In the genomic region with DNA sequence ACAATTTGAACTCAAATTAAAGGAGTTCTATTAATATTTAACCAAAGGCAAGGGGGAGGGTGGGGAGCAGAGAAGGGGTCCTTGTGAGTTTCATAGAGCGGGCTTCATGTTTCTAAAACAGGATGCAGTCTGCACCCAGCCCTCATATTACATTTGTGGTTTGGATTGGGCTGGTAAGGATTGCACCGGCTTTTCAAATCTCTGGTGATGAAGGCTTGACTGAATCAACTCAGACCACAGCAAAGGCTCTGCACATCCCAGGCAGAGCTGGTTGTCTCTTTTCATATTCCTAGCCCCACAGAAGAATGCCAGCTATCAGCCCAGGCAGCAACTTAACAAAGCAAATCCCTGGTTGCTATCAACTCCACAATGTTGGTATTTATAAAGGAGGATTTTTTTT, we compare ENCODE assay signal across 22 cellular contexts.
DNase-seq lines count a peak whose midpoint lies in the region; ATAC-seq, FAIRE-seq and TF ChIP-seq lines count a peak whose summit lies in the region.
"Had no signal": no experiment of that assay in that cellular context is flagged by ENCODE, and none has a peak within 500 bp of the region (broad histone marks: within the 10 kb centered on the region; RNA-seq: fewer than 3 reads in every experiment).

No MANE protein-coding gene starts in this region.

- H3K27me3 ChIP-seq in CD4-positive, CD25-positive, alpha-beta regulatory T cell (ENCODE audit: control insufficient read depth, insufficient read depth, low read length) = no peaks in the 10 kb centered on the region
- H3K27me3 ChIP-seq in CD8-positive, alpha-beta T cell (ENCODE audit: insufficient read depth, low read length) = no peaks in the 10 kb centered on the region
- H3K27me3 ChIP-seq: upper lobe of left lung had no signal

- no peaks in the 10 kb centered on the region for H3K9me3 ChIP-seq in CD4-positive, CD25-positive, alpha-beta regulatory T cell (ENCODE audit: control insufficient read depth in 2 of 2, low read length in 2 of 2)
- no peaks in the 10 kb centered on the region for H3K9me3 ChIP-seq in CD8-positive, alpha-beta T cell (ENCODE audit: low read length)
- H3K9me3 ChIP-seq in kidney (ENCODE audit: control insufficient read depth in 1 of 2, low read length in 2 of 2) = no peaks in the 10 kb centered on the region
- H3K9me3 ChIP-seq: lower lobe of right lung, upper lobe of left lung had no signal

- TF ChIP-seq CTCF in CD8-positive, alpha-beta T cell (IDR thresholded peaks at IDR 0.05) = no peak
- TF ChIP-seq CTCF in kidney (IDR thresholded peaks at IDR 0.05; ENCODE audit: borderline replicate concordance, extremely low read depth, insufficient read depth) = no peak

- ATAC-seq in CD4-positive, CD25-positive, alpha-beta regulatory T cell (ENCODE audit: low read depth in 2 of 2) = peak; percentile 77 to 91
- peak; percentile 78 for ATAC-seq in CD8-positive, alpha-beta T cell
- peak; percentile 82 for ATAC-seq in central memory CD8-positive, alpha-beta T cell (replicated peaks; ENCODE audit: extremely low read depth, poor library complexity, severe bottlenecking)
- ATAC-seq in HG03025 (IDR thresholded peaks at IDR 0.05; ENCODE audit: low FRiP score, unreplicated experiment) = no peak
- ATAC-seq: lower lobe of right lung, right cardiac atrium had no signal

- H3K4me1 Mint-ChIP-seq in CD4-positive, CD25-positive, alpha-beta regulatory T cell = peaks cover 10 to 69% (median 45%) of the 10 kb centered on the region in 4 donors
- H3K4me1 Mint-ChIP-seq in CD8-positive, alpha-beta T cell (ENCODE audit: low read depth) = peaks cover 70% of the 10 kb centered on the region
- peaks cover 54% of the 10 kb centered on the region for H3K4me1 Mint-ChIP-seq in activated CD4-positive, alpha-beta T cell treated with anti-CD3 and anti-CD28 coated beads, Interleukin-2, amount 10 ng/mL, durations not matched to agents 7 days and 5 days
- H3K4me1 Mint-ChIP-seq in central memory CD8-positive, alpha-beta T cell = peaks cover 37% of the 10 kb centered on the region
- H3K4me1 Mint-ChIP-seq in activated T-helper 1 cell treated with anti-CD3 and anti-CD28 coated beads, Interleukin-12 subunit alpha, Interleukin-12 subunit beta, Interleukin-2, Interleukin-4 antibody, amounts not matched to agents 30 ng/mL and 10 ng/mL and 1 ng/mL, durations not matched to agents 14 hours and 24 hours and 36 hours (ENCODE audit: low read depth) = peaks cover 25% of the 10 kb centered on the region

- H3K27me3 Mint-ChIP-seq in CD4-positive, CD25-positive, alpha-beta regulatory T cell = no peaks in the 10 kb centered on the region
- H3K27me3 Mint-ChIP-seq in CD8-positive, alpha-beta T cell (ENCODE audit: low read depth) = no peaks in the 10 kb centered on the region
- no peaks in the 10 kb centered on the region for H3K27me3 Mint-ChIP-seq in activated CD4-positive, alpha-beta T cell treated with anti-CD3 and anti-CD28 coated beads, Interleukin-2, amount 10 ng/mL, durations not matched to agents 7 days and 5 days
- no peaks in the 10 kb centered on the region for H3K27me3 Mint-ChIP-seq in central memory CD8-positive, alpha-beta T cell
- no peaks in the 10 kb centered on the region for H3K27me3 Mint-ChIP-seq in activated T-helper 1 cell treated with anti-CD3 and anti-CD28 coated beads, Interleukin-12 subunit alpha, Interleukin-12 subunit beta, Interleukin-2, Interleukin-4 antibody, amounts not matched to agents 30 ng/mL and 10 ng/mL and 1 ng/mL, durations not matched to agents 14 hours and 24 hours and 36 hours (ENCODE audit: insufficient read depth)

- DNase-seq in CD4-positive, CD25-positive, alpha-beta regulatory T cell = peak in 1 of 3 donors; percentile 73
- peak in 6 of 7 experiments; percentile 9 to 40 (median 16) for DNase-seq in CD8-positive, alpha-beta T cell
- DNase-seq in activated CD4-positive, alpha-beta T cell treated with anti-CD3 and anti-CD28 coated beads, Interleukin-2, amount 10 ng/mL, durations not matched to agents 7 days and 5 days = peak; percentile 57
- peak in 1 of 2 donors; percentile 15 for DNase-seq in central memory CD8-positive, alpha-beta T cell (ENCODE audit: low spot score in 2 of 2)
- DNase-seq in cerebellum (ENCODE audit: low spot score) (no peak), kidney (no peak)
- DNase-seq in activated T-helper 1 cell treated with anti-CD3 and anti-CD28 coated beads, Interleukin-12 subunit alpha, Interleukin-12 subunit beta, Interleukin-2, Interleukin-4 antibody, amounts not matched to agents 30 ng/mL and 10 ng/mL and 1 ng/mL, durations not matched to agents 14 hours and 24 hours and 36 hours (ENCODE audit: low spot score) = no peak
- DNase-seq: activated gamma-delta T cell treated with Interleukin-2 at 50 U/mL for 16 hours, activated T-cell treated with anti-CD3 and anti-CD28 coated beads for 4 hours, DMS53, GDM1, GOT3, Karpas-422, lower lobe of right lung, MV-4-11, NCI-H146, NCI-H524, right cardiac atrium, SHP77 treated with DMSO at 0.1 percent for 48 hours, upper lobe of left lung had no signal

- H3K4me3 Mint-ChIP-seq in CD4-positive, CD25-positive, alpha-beta regulatory T cell = peak overlapping the region in 2 of 4 donors; percentile 23 to 46
- H3K4me3 Mint-ChIP-seq in CD8-positive, alpha-beta T cell = peak overlapping the region; percentile 9
- no peak overlapping the region for H3K4me3 Mint-ChIP-seq in activated CD4-positive, alpha-beta T cell treated with anti-CD3 and anti-CD28 coated beads, Interleukin-2, amount 10 ng/mL, durations not matched to agents 7 days and 5 days
- no peak overlapping the region for H3K4me3 Mint-ChIP-seq in central memory CD8-positive, alpha-beta T cell
- no peak overlapping the region for H3K4me3 Mint-ChIP-seq in activated T-helper 1 cell treated with anti-CD3 and anti-CD28 coated beads, Interleukin-12 subunit alpha, Interleukin-12 subunit beta, Interleukin-2, Interleukin-4 antibody, amounts not matched to agents 30 ng/mL and 10 ng/mL and 1 ng/mL, durations not matched to agents 14 hours and 24 hours and 36 hours

- no peaks in the 10 kb centered on the region for H3K36me3 Mint-ChIP-seq in CD4-positive, CD25-positive, alpha-beta regulatory T cell
- H3K36me3 Mint-ChIP-seq in CD8-positive, alpha-beta T cell = no peaks in the 10 kb centered on the region
- no peaks in the 10 kb centered on the region for H3K36me3 Mint-ChIP-seq in activated CD4-positive, alpha-beta T cell treated with anti-CD3 and anti-CD28 coated beads, Interleukin-2, amount 10 ng/mL, durations not matched to agents 7 days and 5 days (ENCODE audit: low read depth)
- no peaks in the 10 kb centered on the region for H3K36me3 Mint-ChIP-seq in central memory CD8-positive, alpha-beta T cell (ENCODE audit: insufficient read depth)
- H3K36me3 Mint-ChIP-seq in activated T-helper 1 cell treated with anti-CD3 and anti-CD28 coated beads, Interleukin-12 subunit alpha, Interleukin-12 subunit beta, Interleukin-2, Interleukin-4 antibody, amounts not matched to agents 30 ng/mL and 10 ng/mL and 1 ng/mL, durations not matched to agents 14 hours and 24 hours and 36 hours (ENCODE audit: low read depth) = no peaks in the 10 kb centered on the region

- H3K4me3 ChIP-seq in CD4-positive, CD25-positive, alpha-beta regulatory T cell (ENCODE audit: low read depth, low read length) = no peak overlapping the region
- peak overlapping the region; percentile 7 for H3K4me3 ChIP-seq in CD8-positive, alpha-beta T cell (ENCODE audit: low read depth, low read length)
- H3K4me3 ChIP-seq in kidney (ENCODE audit: low read length in 2 of 2) = no peak overlapping the region
- H3K4me3 ChIP-seq: lower lobe of right lung, upper lobe of left lung had no signal

- FAIRE-seq in kidney (lab: Jason Lieb, UNC) = no peak

- CTCF ChIA-PET in CD8-positive, alpha-beta T cell (lab: Charles Lee) = interaction anchor here (1.1 kb wide), 1 partner anchor 37 kb away, joined by 3 read pairs; no protein-coding TSS in a partner anchor
- CTCF ChIA-PET in activated CD4-positive, alpha-beta T cell treated with anti-CD3 and anti-CD28 coated beads, Interleukin-2, amount 10 ng/mL, durations not matched to agents 7 days and 5 days (lab: Charles Lee) = interaction anchor here (0.7 kb wide), 1 partner anchor 22 kb away, joined by 3 read pairs; no protein-coding TSS in a partner anchor

- H3K9ac ChIP-seq in kidney (ENCODE audit: low read length in 2 of 2) = no peak overlapping the region
- H3K9ac ChIP-seq: parathyroid adenoma had no signal

- peak overlapping the region in 2 of 3 donors; percentile 75 to 90 for H3K27ac Mint-ChIP-seq in CD4-positive, CD25-positive, alpha-beta regulatory T cell
- H3K27ac Mint-ChIP-seq in CD8-positive, alpha-beta T cell = no peak overlapping the region
- peak overlapping the region; percentile 65 for H3K27ac Mint-ChIP-seq in activated CD4-positive, alpha-beta T cell treated with anti-CD3 and anti-CD28 coated beads, Interleukin-2, amount 10 ng/mL, durations not matched to agents 7 days and 5 days
- peak overlapping the region; percentile 1 for H3K27ac Mint-ChIP-seq in central memory CD8-positive, alpha-beta T cell (ENCODE audit: low read depth)
- no peak overlapping the region for H3K27ac Mint-ChIP-seq in activated T-helper 1 cell treated with anti-CD3 and anti-CD28 coated beads, Interleukin-12 subunit alpha, Interleukin-12 subunit beta, Interleukin-2, Interleukin-4 antibody, amounts not matched to agents 30 ng/mL and 10 ng/mL and 1 ng/mL, durations not matched to agents 14 hours and 24 hours and 36 hours

- H3K36me3 ChIP-seq in CD4-positive, CD25-positive, alpha-beta regulatory T cell (ENCODE audit: control insufficient read depth, insufficient read depth, low read length) = no peaks in the 10 kb centered on the region
- H3K36me3 ChIP-seq in CD8-positive, alpha-beta T cell (ENCODE audit: insufficient read depth, low read length) = no peaks in the 10 kb centered on the region
- H3K36me3 ChIP-seq in kidney (ENCODE audit: control insufficient read depth in 1 of 2, insufficient read depth in 2 of 2, low read length in 2 of 2) = no peaks in the 10 kb centered on the region
- H3K36me3 ChIP-seq: lower lobe of right lung, upper lobe of left lung had no signal

- POLR2A ChIA-PET in CD8-positive, alpha-beta T cell (lab: Charles Lee) = interaction anchor here (0.9 to 1.2 kb wide), 2 partner anchors 9 to 64 kb away, joined by 3 read pairs; no protein-coding TSS in a partner anchor
- POLR2A ChIA-PET in activated CD4-positive, alpha-beta T cell treated with anti-CD3 and anti-CD28 coated beads, Interleukin-2, amount 10 ng/mL, durations not matched to agents 7 days and 5 days (lab: Charles Lee) = no interaction called here

- no peak overlapping the region for H3K27ac ChIP-seq in CD4-positive, CD25-positive, alpha-beta regulatory T cell (ENCODE audit: insufficient read depth, low read length, poor library complexity, severe bottlenecking)
- peak overlapping the region; percentile 33 for H3K27ac ChIP-seq in CD8-positive, alpha-beta T cell (ENCODE audit: low read depth, low read length)
- H3K27ac ChIP-seq in kidney (ENCODE audit: low read depth in 2 of 2, low read length in 2 of 2) = no peak overlapping the region
- H3K27ac ChIP-seq: lower lobe of right lung, parathyroid adenoma, upper lobe of left lung had no signal

- H3K4me1 ChIP-seq in CD4-positive, CD25-positive, alpha-beta regulatory T cell (ENCODE audit: control insufficient read depth, insufficient read depth, low read length, poor library complexity, severe bottlenecking) = peaks cover 30% of the 10 kb centered on the region
- peaks cover 72% of the 10 kb centered on the region for H3K4me1 ChIP-seq in CD8-positive, alpha-beta T cell (ENCODE audit: insufficient read depth, low read length)
- H3K4me1 ChIP-seq in kidney (ENCODE audit: control insufficient read depth in 1 of 2, insufficient read depth in 1 of 2, low read depth in 1 of 2, low read length in 2 of 2) = no peaks in the 10 kb centered on the region
- H3K4me1 ChIP-seq: lower lobe of right lung, parathyroid adenoma, upper lobe of left lung had no signal

- H3K9me3 Mint-ChIP-seq in CD4-positive, CD25-positive, alpha-beta regulatory T cell = peaks cover 0 to 4% (median 0%) of the 10 kb centered on the region in 7 donors
- no peaks in the 10 kb centered on the region for H3K9me3 Mint-ChIP-seq in CD8-positive, alpha-beta T cell
- H3K9me3 Mint-ChIP-seq in activated CD4-positive, alpha-beta T cell treated with anti-CD3 and anti-CD28 coated beads, Interleukin-2, amount 10 ng/mL, durations not matched to agents 7 days and 5 days = peaks cover 2% of the 10 kb centered on the region
- H3K9me3 Mint-ChIP-seq in central memory CD8-positive, alpha-beta T cell = no peaks in the 10 kb centered on the region
- no peaks in the 10 kb centered on the region for H3K9me3 Mint-ChIP-seq in activated T-helper 1 cell treated with anti-CD3 and anti-CD28 coated beads, Interleukin-12 subunit alpha, Interleukin-12 subunit beta, Interleukin-2, Interleukin-4 antibody, amounts not matched to agents 30 ng/mL and 10 ng/mL and 1 ng/mL, durations not matched to agents 14 hours and 24 hours and 36 hours

- intact Hi-C loops in CD8-positive, alpha-beta T cell (cut with DNase I, micrococcal nuclease) = no loop called here
- intact Hi-C loops in activated T-helper 1 cell treated with anti-CD3 and anti-CD28 coated beads, Interleukin-12 subunit alpha, Interleukin-12 subunit beta, Interleukin-2, Interleukin-4 antibody, amounts not matched to agents 30 ng/mL and 10 ng/mL and 1 ng/mL, durations not matched to agents 14 hours and 24 hours and 36 hours (cut with micrococcal nuclease) = no loop called here
- intact Hi-C loops in kidney (cut with DNase I) = no loop called here

Comparison
In these comparisons a context has a peak if more than half of its experiments do, and no peak if none do; other contexts are left out.
1. DNase-seq: peak in CD8-positive, alpha-beta T cell (6 of 7) and activated CD4-positive, alpha-beta T cell treated with anti-CD3 and anti-CD28 coated beads, Interleukin-2, amount 10 ng/mL, durations not matched to agents 7 days and 5 days (single experiment); none in cerebellum (single experiment), activated T-helper 1 cell treated with anti-CD3 and anti-CD28 coated beads, Interleukin-12 subunit alpha, Interleukin-12 subunit beta, Interleukin-2, Interleukin-4 antibody, amounts not matched to agents 30 ng/mL and 10 ng/mL and 1 ng/mL, durations not matched to agents 14 hours and 24 hours and 36 hours (single experiment) and kidney (single experiment).
2. H3K27ac Mint-ChIP-seq: peak in CD4-positive, CD25-positive, alpha-beta regulatory T cell (2 of 3), activated CD4-positive, alpha-beta T cell treated with anti-CD3 and anti-CD28 coated beads, Interleukin-2, amount 10 ng/mL, durations not matched to agents 7 days and 5 days (single experiment) and central memory CD8-positive, alpha-beta T cell (single experiment); none in CD8-positive, alpha-beta T cell (single experiment) and activated T-helper 1 cell treated with anti-CD3 and anti-CD28 coated beads, Interleukin-12 subunit alpha, Interleukin-12 subunit beta, Interleukin-2, Interleukin-4 antibody, amounts not matched to agents 30 ng/mL and 10 ng/mL and 1 ng/mL, durations not matched to agents 14 hours and 24 hours and 36 hours (single experiment).